In the genomic region with DNA sequence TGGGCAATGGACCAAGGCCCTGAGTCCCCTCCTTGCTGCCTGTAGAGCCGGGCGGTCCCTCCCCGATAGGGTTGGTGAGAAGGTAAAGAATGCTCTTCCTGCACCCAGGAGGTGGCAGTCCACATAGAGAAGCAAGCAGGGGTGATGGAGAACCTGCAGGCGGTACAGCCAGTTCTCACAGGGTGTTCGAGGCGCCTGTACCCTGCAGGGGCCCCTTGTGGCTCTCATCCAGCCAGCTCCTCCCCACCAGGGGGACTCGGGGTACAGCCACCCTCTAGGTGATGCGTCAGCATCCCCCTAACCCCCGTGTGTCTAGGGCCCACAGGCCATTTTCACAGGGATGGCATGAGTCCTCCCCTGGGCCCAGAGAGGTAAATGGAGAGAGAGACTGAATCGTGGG, we compare ENCODE assay signal across 14 cellular contexts. TPM values are rescaled to one million over a fixed set of nuclear protein-coding genes. Genes with fewer than 3 reads are reported as not detected.
DNase-seq lines count a peak whose midpoint lies in the region; ATAC-seq and TF ChIP-seq lines count a peak whose summit lies in the region.
"Had no signal": no experiment of that assay in that cellular context is flagged by ENCODE, and none has a peak within 500 bp of the region (broad histone marks: within the 10 kb centered on the region; RNA-seq: fewer than 3 reads in every experiment).

No MANE protein-coding gene starts in this region.

- H3K9me3 ChIP-seq in Caco-2, result no peaks in the 10 kb centered on the region
- H3K9me3 ChIP-seq: HAP-1 had no signal

- H3K4me3 ChIP-seq in Caco-2 (ENCODE audit: low read depth, low read length), result no peak overlapping the region
- H3K4me3 ChIP-seq: HAP-1 had no signal

- peaks cover 30% of the 10 kb centered on the region for H3K36me3 ChIP-seq in Caco-2 (ENCODE audit: control insufficient read depth, insufficient read depth, low read length)

- no TSS peak for BruUV-seq in Caco-2 (replicated peaks; lab: Mats Ljungman, UMichigan)

- no peak overlapping the region for H3K4me3 Mint-ChIP-seq in Caco-2 (ENCODE audit: unreplicated experiment)
- H3K4me3 Mint-ChIP-seq in WTC11, result no peak overlapping the region
- H3K4me3 Mint-ChIP-seq in stimulated activated naive B cell treated with anti-CD40 and anti-IgM and Interleukin-4, amounts not matched to agents 10 μg/mL and 1 μg/mL and 100 μg/mL, for 72 hours, result no peak overlapping the region
- H3K4me3 Mint-ChIP-seq: CD4-positive, alpha-beta memory T cell; HFFc6 had no signal

- no peak for DNase-seq in Caco-2
- peak; percentile 25 for DNase-seq in MV-4-11 (lab: John Stamatoyannopoulos, UW)
- no peak for DNase-seq in WTC11 (ENCODE audit: low spot score)
- DNase-seq in stimulated activated naive B cell treated with anti-CD40 and anti-IgM and Interleukin-4, amounts not matched to agents 10 μg/mL and 1 μg/mL and 100 μg/mL, for 72 hours, result no peak
- DNase-seq in activated gamma-delta T cell (lab: John Stamatoyannopoulos, UW), result no peak
- DNase-seq in nucleus accumbens (lab: John Stamatoyannopoulos, UW), result no peak
- DNase-seq: C1 segment of cervical spinal cord; CD4-positive, alpha-beta memory T cell; COR-L47; DMS153; DND-41; GOT3; HFFc6 had no signal

- CTCF ChIA-PET in Caco-2 (lab: Charles Lee) (interaction anchor here (0.6 kb wide), 1 partner anchor 18 kb away, joined by 3 read pairs; no protein-coding TSS in a partner anchor), WTC11 (lab: Charles Lee) (interaction anchor here (1.2 kb wide), 1 partner anchor 11 kb away, joined by 5 read pairs; no protein-coding TSS in a partner anchor)

- H3K27ac Mint-ChIP-seq in Caco-2 (ENCODE audit: unreplicated experiment), result peak overlapping the region; percentile 7
- H3K27ac Mint-ChIP-seq in WTC11, result peak overlapping the region; percentile 86; the same call in 1 of the 2 replicates
- peak overlapping the region; percentile 51 for H3K27ac Mint-ChIP-seq in stimulated activated naive B cell treated with anti-CD40 and anti-IgM and Interleukin-4, amounts not matched to agents 10 μg/mL and 1 μg/mL and 100 μg/mL, for 72 hours
- H3K27ac Mint-ChIP-seq: CD4-positive, alpha-beta memory T cell; HFFc6 had no signal

- H3K27me3 ChIP-seq in Caco-2 (replicated peaks; ENCODE audit: control insufficient read depth, insufficient read depth, low read length), result no peaks in the 10 kb centered on the region

- peaks cover 60% of the 10 kb centered on the region for H3K36me3 Mint-ChIP-seq in Caco-2 (ENCODE audit: insufficient read depth, unreplicated experiment)
- peaks cover 3% of the 10 kb centered on the region; the same call in 1 of the 2 replicates for H3K36me3 Mint-ChIP-seq in WTC11
- H3K36me3 Mint-ChIP-seq in stimulated activated naive B cell treated with anti-CD40 and anti-IgM and Interleukin-4, amounts not matched to agents 10 μg/mL and 1 μg/mL and 100 μg/mL, for 72 hours, result peaks cover 25 to 44% of the 10 kb centered on the region in 2 donors

- ATAC-seq in WTC11, result no peak
- no peak for ATAC-seq in stimulated activated naive B cell treated with anti-CD40 and anti-IgM and Interleukin-4, amounts not matched to agents 10 μg/mL and 1 μg/mL and 100 μg/mL, for 72 hours (replicated peaks)

- H3K9me3 Mint-ChIP-seq in Caco-2 (ENCODE audit: unreplicated experiment) (no peaks in the 10 kb centered on the region), WTC11 (no peaks in the 10 kb centered on the region)
- H3K9me3 Mint-ChIP-seq in stimulated activated naive B cell treated with anti-CD40 and anti-IgM and Interleukin-4, amounts not matched to agents 10 μg/mL and 1 μg/mL and 100 μg/mL, for 72 hours, result no peaks in the 10 kb centered on the region
- H3K9me3 Mint-ChIP-seq: CD4-positive, alpha-beta memory T cell; HFFc6 had no signal

- H3K27me3 Mint-ChIP-seq in Caco-2 (ENCODE audit: insufficient read depth, unreplicated experiment), result no peaks in the 10 kb centered on the region
- no peaks in the 10 kb centered on the region; the same call in 1 of the 2 replicates for H3K27me3 Mint-ChIP-seq in WTC11 (ENCODE audit: low read depth)
- peaks cover 17 to 22% of the 10 kb centered on the region in 2 donors for H3K27me3 Mint-ChIP-seq in stimulated activated naive B cell treated with anti-CD40 and anti-IgM and Interleukin-4, amounts not matched to agents 10 μg/mL and 1 μg/mL and 100 μg/mL, for 72 hours

- H3K4me1 Mint-ChIP-seq in Caco-2 (ENCODE audit: low read depth, unreplicated experiment) (peaks cover 11% of the 10 kb centered on the region), WTC11 (peaks cover 11% of the 10 kb centered on the region)
- peaks cover 23 to 38% of the 10 kb centered on the region in 2 donors for H3K4me1 Mint-ChIP-seq in stimulated activated naive B cell treated with anti-CD40 and anti-IgM and Interleukin-4, amounts not matched to agents 10 μg/mL and 1 μg/mL and 100 μg/mL, for 72 hours

- intact Hi-C loops in Caco-2 (cut with micrococcal nuclease; ENCODE audit: unreplicated experiment), result no loop called here

- H3K4me1 ChIP-seq in Caco-2, result peaks cover 20% of the 10 kb centered on the region

- POLR2A ChIA-PET in Caco-2 (lab: Charles Lee) (no interaction called here), WTC11 (lab: Charles Lee) (no interaction called here)

- TF ChIP-seq CTCF in Caco-2 (IDR thresholded peaks at IDR 0.05; ENCODE audit: insufficient read depth in 1 of 2, low read depth in 1 of 2, low read length in 1 of 2, severe bottlenecking in 1 of 2, unreplicated experiment in 1 of 2) (no peak), WTC11 (IDR thresholded peaks at IDR 0.05) (no peak)

TF ChIP-seq in WTC11, 78 proteins besides CTCF, POLR2A, EP300 and RAD21 (continues in another document):
- TF ChIP-seq KAT7 (CRISPR knock-in tag; IDR thresholded peaks at IDR 0.05; ENCODE audit: borderline replicate concordance), result no peak
- no peak for TF ChIP-seq TEAD4 (CRISPR knock-in tag; IDR thresholded peaks at IDR 0.05)
- no peak for TF ChIP-seq SMAD4 (CRISPR knock-in tag; IDR thresholded peaks at IDR 0.05)
- no peak for TF ChIP-seq SMAD3 (CRISPR knock-in tag; IDR thresholded peaks at IDR 0.05; ENCODE audit: borderline replicate concordance)
- TF ChIP-seq, protein P1, sequence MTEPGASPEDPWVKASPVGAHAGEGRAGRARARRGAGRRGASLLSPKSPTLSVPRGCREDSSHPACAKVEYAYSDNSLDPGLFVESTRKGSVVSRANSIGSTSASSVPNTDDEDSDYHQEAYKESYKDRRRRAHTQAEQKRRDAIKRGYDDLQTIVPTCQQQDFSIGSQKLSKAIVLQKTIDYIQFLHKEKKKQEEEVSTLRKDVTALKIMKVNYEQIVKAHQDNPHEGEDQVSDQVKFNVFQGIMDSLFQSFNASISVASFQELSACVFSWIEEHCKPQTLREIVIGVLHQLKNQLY (CRISPR knock-in tag; IDR thresholded peaks at IDR 0.05), result no peak
- TF ChIP-seq, protein P2, sequence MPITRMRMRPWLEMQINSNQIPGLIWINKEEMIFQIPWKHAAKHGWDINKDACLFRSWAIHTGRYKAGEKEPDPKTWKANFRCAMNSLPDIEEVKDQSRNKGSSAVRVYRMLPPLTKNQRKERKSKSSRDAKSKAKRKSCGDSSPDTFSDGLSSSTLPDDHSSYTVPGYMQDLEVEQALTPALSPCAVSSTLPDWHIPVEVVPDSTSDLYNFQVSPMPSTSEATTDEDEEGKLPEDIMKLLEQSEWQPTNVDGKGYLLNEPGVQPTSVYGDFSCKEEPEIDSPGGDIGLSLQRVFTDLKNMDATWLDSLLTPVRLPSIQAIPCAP (CRISPR knock-in tag; IDR thresholded peaks at IDR 0.05), result no peak
- TF ChIP-seq ETV6 (CRISPR knock-in tag; IDR thresholded peaks at IDR 0.05), result no peak
- TF ChIP-seq, protein P3, sequence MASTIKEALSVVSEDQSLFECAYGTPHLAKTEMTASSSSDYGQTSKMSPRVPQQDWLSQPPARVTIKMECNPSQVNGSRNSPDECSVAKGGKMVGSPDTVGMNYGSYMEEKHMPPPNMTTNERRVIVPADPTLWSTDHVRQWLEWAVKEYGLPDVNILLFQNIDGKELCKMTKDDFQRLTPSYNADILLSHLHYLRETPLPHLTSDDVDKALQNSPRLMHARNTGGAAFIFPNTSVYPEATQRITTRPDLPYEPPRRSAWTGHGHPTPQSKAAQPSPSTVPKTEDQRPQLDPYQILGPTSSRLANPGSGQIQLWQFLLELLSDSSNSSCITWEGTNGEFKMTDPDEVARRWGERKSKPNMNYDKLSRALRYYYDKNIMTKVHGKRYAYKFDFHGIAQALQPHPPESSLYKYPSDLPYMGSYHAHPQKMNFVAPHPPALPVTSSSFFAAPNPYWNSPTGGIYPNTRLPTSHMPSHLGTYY (CRISPR knock-in tag; IDR thresholded peaks at IDR 0.05), result no peak
- TF ChIP-seq, protein P4, sequence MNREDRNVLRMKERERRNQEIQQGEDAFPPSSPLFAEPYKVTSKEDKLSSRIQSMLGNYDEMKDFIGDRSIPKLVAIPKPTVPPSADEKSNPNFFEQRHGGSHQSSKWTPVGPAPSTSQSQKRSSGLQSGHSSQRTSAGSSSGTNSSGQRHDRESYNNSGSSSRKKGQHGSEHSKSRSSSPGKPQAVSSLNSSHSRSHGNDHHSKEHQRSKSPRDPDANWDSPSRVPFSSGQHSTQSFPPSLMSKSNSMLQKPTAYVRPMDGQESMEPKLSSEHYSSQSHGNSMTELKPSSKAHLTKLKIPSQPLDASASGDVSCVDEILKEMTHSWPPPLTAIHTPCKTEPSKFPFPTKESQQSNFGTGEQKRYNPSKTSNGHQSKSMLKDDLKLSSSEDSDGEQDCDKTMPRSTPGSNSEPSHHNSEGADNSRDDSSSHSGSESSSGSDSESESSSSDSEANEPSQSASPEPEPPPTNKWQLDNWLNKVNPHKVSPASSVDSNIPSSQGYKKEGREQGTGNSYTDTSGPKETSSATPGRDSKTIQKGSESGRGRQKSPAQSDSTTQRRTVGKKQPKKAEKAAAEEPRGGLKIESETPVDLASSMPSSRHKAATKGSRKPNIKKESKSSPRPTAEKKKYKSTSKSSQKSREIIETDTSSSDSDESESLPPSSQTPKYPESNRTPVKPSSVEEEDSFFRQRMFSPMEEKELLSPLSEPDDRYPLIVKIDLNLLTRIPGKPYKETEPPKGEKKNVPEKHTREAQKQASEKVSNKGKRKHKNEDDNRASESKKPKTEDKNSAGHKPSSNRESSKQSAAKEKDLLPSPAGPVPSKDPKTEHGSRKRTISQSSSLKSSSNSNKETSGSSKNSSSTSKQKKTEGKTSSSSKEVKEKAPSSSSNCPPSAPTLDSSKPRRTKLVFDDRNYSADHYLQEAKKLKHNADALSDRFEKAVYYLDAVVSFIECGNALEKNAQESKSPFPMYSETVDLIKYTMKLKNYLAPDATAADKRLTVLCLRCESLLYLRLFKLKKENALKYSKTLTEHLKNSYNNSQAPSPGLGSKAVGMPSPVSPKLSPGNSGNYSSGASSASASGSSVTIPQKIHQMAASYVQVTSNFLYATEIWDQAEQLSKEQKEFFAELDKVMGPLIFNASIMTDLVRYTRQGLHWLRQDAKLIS (CRISPR knock-in tag; IDR thresholded peaks at IDR 0.05; ENCODE audit: borderline replicate concordance), result no peak

RNA-seq across cellular contexts. Expression of a gene that starts 5.1 kb away (rescaled TPM):
- 6.4 and 7.9 TPM in 2 replicates for total RNA-seq in Caco-2 (2022)
- 115 to 136 TPM (median 123 TPM) in 3 replicates for total RNA-seq in WTC11 (2021)
- total RNA-seq: CD4-positive, alpha-beta memory T cell had no signal

RNA-seq across cellular contexts. Expression of a gene that starts 7.1 kb away (rescaled TPM):
- total RNA-seq in Caco-2 (2022), result 78.2 and 84.7 TPM in 2 replicates
- 32.5 to 43.3 TPM (median 33.8 TPM) in 3 replicates for total RNA-seq in WTC11 (2021)

RNA-seq across cellular contexts. Expression of a gene that starts 15.4 kb away (rescaled TPM):
- total RNA-seq in Caco-2 (2022) (40.3 and 43.4 TPM in 2 replicates), WTC11 (2021) (20.0 to 20.8 TPM (median 20.2 TPM) in 3 replicates)

RNA-seq across cellular contexts. Expression of a gene that starts 49.9 kb away (rescaled TPM):
- total RNA-seq in Caco-2 (2022) (14.6 and 15.1 TPM in 2 replicates), WTC11 (2021) (19.7 to 20.4 TPM (median 20.3 TPM) in 3 replicates)

Comparison
In these comparisons a context has a peak if more than half of its experiments do, and no peak if none do; other contexts are left out.
1. H3K27ac Mint-ChIP-seq: peak in every context shown above with its lines; median percentile 86 in WTC11; 51 in stimulated activated naive B cell treated with anti-CD40 and anti-IgM and Interleukin-4, amounts not matched to agents 10 μg/mL and 1 μg/mL and 100 μg/mL, for 72 hours; 7 in Caco-2.
2. RNA of a gene that starts 5.1 kb away (total RNA-seq): 115 to 136 TPM in WTC11; 6.4 to 7.9 TPM in Caco-2; every median in the first group is over 10 times any median in the second.